In the genomic region with DNA sequence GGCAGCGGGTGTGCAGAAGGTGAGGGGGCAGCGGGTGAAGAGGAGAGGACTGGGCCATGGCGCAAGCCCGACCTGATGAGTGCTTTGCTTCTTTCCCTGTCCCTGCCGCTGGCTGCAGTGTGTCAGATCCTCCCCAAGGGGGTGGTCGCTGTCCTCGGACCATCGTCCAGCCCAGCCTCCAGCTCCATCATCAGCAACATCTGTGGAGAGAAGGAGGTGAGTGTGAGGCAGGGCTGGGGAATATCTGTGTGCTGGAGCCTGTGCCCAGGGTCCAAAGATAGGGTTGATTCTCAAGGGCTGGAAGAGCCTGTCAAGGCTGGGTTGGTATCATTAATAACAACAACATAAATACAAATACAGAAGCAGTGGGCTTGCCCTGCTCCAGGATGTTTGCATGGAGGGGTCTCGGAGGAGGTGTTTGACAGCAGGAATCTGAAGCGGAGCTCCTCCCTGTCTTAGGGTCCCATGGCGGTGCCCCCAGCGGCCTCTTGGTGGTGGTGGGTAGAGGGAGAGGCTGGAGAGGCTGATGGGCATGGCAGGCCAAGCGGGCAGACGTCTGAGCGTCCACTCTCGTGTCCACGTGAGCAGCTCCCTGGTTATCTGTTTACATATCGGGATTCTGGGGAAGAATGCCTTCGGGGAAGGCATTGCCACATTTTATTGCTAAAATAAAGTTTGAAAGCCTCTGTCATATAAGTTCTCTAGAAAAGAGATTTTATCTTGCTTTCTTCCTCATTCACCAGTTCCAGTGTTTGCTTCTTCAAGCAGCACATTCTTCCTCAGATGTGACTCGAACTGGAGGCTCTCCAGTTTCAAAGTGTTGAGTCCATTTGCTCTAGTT, we compare ENCODE assay signal across 1 cellular context.
TF ChIP-seq lines count a peak whose summit lies in the region.

No MANE protein-coding gene starts in this region.

TF ChIP-seq in K562, 482 proteins besides CTCF, POLR2A, EP300 and RAD21:
- TF ChIP-seq MED1 (CRISPR knock-in tag; IDR thresholded peaks at IDR 0.05; ENCODE audit: borderline replicate concordance): no peak
- no peak for TF ChIP-seq MYNN (IDR thresholded peaks at IDR 0.05)
- no peak for TF ChIP-seq MYNN (CRISPR knock-in tag; IDR thresholded peaks at IDR 0.05)
- no peak for TF ChIP-seq CBFB (CRISPR knock-in tag; IDR thresholded peaks at IDR 0.05)
- no peak for TF ChIP-seq SOX6 (IDR thresholded peaks at IDR 0.05)
- TF ChIP-seq ZSCAN29 (IDR thresholded peaks at IDR 0.05): no peak
- TF ChIP-seq SREBF2 (CRISPR knock-in tag; IDR thresholded peaks at IDR 0.05): no peak
- no peak for TF ChIP-seq SNIP1 (IDR thresholded peaks at IDR 0.05; ENCODE audit: low read depth)
- TF ChIP-seq, protein P1, sequence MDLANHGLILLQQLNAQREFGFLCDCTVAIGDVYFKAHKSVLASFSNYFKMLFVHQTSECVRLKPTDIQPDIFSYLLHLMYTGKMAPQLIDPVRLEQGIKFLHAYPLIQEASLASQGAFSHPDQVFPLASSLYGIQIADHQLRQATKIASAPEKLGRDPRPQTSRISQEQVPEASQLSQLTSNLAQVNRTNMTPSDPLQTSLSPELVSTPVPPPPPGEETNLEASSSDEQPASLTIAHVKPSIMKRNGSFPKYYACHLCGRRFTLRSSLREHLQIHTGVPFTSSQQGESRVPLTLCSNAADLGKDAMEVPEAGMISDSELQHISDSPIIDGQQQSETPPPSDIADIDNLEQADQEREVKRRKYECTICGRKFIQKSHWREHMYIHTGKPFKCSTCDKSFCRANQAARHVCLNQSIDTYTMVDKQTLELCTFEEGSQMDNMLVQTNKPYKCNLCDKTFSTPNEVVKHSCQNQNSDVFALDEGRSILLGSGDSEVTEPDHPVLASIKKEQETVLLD (IDR thresholded peaks at IDR 0.05): no peak
- no peak for TF ChIP-seq ZZZ3 (IDR thresholded peaks at IDR 0.05)
- TF ChIP-seq POLR2AphosphoS2 (IDR thresholded peaks at IDR 0.05; ENCODE audit: low read length): no peak
- TF ChIP-seq, protein P2, sequence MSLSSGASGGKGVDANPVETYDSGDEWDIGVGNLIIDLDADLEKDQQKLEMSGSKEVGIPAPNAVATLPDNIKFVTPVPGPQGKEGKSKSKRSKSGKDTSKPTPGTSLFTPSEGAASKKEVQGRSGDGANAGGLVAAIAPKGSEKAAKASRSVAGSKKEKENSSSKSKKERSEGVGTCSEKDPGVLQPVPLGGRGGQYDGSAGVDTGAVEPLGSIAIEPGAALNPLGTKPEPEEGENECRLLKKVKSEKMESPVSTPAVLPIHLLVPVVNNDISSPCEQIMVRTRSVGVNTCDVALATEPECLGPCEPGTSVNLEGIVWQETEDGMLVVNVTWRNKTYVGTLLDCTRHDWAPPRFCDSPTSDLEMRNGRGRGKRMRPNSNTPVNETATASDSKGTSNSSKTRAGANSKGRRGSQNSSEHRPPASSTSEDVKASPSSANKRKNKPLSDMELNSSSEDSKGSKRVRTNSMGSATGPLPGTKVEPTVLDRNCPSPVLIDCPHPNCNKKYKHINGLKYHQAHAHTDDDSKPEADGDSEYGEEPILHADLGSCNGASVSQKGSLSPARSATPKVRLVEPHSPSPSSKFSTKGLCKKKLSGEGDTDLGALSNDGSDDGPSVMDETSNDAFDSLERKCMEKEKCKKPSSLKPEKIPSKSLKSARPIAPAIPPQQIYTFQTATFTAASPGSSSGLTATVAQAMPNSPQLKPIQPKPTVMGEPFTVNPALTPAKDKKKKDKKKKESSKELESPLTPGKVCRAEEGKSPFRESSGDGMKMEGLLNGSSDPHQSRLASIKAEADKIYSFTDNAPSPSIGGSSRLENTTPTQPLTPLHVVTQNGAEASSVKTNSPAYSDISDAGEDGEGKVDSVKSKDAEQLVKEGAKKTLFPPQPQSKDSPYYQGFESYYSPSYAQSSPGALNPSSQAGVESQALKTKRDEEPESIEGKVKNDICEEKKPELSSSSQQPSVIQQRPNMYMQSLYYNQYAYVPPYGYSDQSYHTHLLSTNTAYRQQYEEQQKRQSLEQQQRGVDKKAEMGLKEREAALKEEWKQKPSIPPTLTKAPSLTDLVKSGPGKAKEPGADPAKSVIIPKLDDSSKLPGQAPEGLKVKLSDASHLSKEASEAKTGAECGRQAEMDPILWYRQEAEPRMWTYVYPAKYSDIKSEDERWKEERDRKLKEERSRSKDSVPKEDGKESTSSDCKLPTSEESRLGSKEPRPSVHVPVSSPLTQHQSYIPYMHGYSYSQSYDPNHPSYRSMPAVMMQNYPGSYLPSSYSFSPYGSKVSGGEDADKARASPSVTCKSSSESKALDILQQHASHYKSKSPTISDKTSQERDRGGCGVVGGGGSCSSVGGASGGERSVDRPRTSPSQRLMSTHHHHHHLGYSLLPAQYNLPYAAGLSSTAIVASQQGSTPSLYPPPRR (CRISPR knock-in tag; IDR thresholded peaks at IDR 0.05; ENCODE audit: borderline replicate concordance): no peak
- TF ChIP-seq ELF2 (CRISPR knock-in tag; IDR thresholded peaks at IDR 0.05): no peak
- TF ChIP-seq HDAC3 (IDR thresholded peaks at IDR 0.05; ENCODE audit: borderline replicate concordance, partially characterized antibody): no peak
- TF ChIP-seq MAFF (IDR thresholded peaks at IDR 0.05; ENCODE audit: low read length): no peak
- no peak for TF ChIP-seq ZNF23 (CRISPR knock-in tag; IDR thresholded peaks at IDR 0.05)
- no peak for TF ChIP-seq HSF4 (CRISPR knock-in tag; IDR thresholded peaks at IDR 0.05; ENCODE audit: borderline replicate concordance)
- TF ChIP-seq STAG1 (CRISPR knock-in tag; IDR thresholded peaks at IDR 0.05; ENCODE audit: borderline replicate concordance): no peak
- no peak for TF ChIP-seq ATF7 (IDR thresholded peaks at IDR 0.05)
- TF ChIP-seq NEUROD1 (IDR thresholded peaks at IDR 0.05; ENCODE audit: borderline replicate concordance, low read depth, low read length, partially characterized antibody): no peak
- TF ChIP-seq ZNF551 (CRISPR knock-in tag; IDR thresholded peaks at IDR 0.05): no peak
